ENCODE assay signal across 17 cellular contexts in the genomic region with DNA sequence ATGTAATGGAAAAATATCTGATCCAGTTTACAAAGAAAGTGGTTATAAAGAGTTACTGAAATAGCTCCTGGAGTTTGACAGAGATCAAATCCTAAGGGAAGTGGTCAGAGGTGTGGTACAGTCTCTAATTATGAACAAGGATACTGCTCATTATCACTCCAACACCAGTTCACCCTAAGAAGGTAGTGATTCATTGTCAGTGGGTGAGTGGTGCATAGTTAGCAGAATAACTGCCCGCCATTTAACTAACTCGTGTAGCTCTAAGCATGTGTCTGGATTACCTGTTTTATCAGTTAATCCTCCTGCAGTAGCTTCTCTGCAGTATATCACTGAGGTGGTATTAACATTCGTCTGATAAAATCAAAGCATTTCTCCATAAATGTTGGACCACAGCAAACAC.
"Had no signal": no experiment of that assay in that cellular context is flagged by ENCODE, and none has a peak within 500 bp of the region (broad histone marks: within the 10 kb centered on the region; RNA-seq: fewer than 3 reads in every experiment).

No MANE protein-coding gene starts in this region.

- H3K27me3 ChIP-seq: colonic mucosa, heart right ventricle, neutrophil, right atrium auricular region, sigmoid colon had no signal

- DNase-seq: colonic mucosa; effector CD8-positive, alpha-beta T cell; heart right ventricle; hypothalamus; kidney glomerular epithelial cell; mesendoderm; naive B cell; psoas muscle; sigmoid colon; stimulated activated CD4-positive, alpha-beta T cell treated with anti-CD3 and anti-CD28 coated beads, Interleukin-12 subunit alpha, Interleukin-12 subunit beta, amount 100 ng/mL, for 4 hours; stimulated activated naive CD4-positive, alpha-beta T cell; trophoblast cell had no signal

- H3K9me3 ChIP-seq: colonic mucosa, heart right ventricle, neutrophil, psoas muscle, right atrium auricular region, sigmoid colon had no signal

- H3K4me3 ChIP-seq: colonic mucosa, heart right ventricle, psoas muscle, right atrium auricular region, sigmoid colon, skin epidermis had no signal

- H3K4me1 ChIP-seq: colonic mucosa, heart right ventricle, psoas muscle, right atrium auricular region, sigmoid colon had no signal

- ATAC-seq: esophagus mucosa, heart right ventricle, psoas muscle had no signal

- H3K36me3 ChIP-seq: colonic mucosa, heart right ventricle, neutrophil, right atrium auricular region, sigmoid colon had no signal

- FAIRE-seq: frontal cortex had no signal

- H3K27ac ChIP-seq: colonic mucosa, heart right ventricle, neutrophil, psoas muscle, right atrium auricular region, sigmoid colon, skin epidermis had no signal
